12 cellular contexts compared by ENCODE assay signal in the genomic region with DNA sequence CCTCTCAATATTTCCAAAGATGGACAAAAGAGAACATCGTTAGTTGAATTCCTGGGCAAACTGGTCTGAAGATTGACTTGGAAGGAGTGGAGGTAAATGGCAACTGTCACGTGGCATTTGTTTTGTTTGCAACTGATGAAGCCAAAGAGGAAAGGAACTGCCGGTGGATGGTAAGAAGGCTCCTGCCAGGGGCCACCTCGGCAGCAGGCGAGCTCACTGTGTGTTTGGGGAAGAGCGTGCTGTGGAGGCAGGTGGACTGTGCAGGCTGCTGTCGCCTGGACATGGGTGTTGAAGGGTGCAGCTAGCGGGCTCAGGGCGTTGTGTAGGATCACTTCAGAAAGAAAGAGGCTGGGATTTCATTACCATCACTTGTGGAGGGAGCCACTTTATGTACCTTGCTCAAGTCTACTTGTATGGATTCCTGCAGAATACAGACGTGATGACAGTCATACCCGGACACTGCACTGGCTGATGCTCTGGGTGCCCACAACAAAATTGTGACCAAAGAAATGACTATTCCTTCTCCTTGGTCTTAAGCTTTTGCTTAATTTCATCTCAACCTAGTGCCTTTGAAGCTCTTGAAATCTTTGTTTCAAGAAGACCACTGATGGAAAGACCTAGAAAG.
DNase-seq lines count a peak whose midpoint lies in the region; ATAC-seq and TF ChIP-seq lines count a peak whose summit lies in the region.
"Had no signal": no experiment of that assay in that cellular context is flagged by ENCODE, and none has a peak within 500 bp of the region (broad histone marks: within the 10 kb centered on the region; RNA-seq: fewer than 3 reads in every experiment).

No MANE protein-coding gene starts in this region.

- POLR2A ChIA-PET in OCI-LY7 (lab: Charles Lee): interaction anchor here (0.8 to 1.0 kb wide), 2 partner anchors 16 to 207 kb away, joined by 3 to 4 read pairs; no protein-coding TSS in a partner anchor

- peaks cover 87% of the 10 kb centered on the region for H3K79me2 ChIP-seq in osteoblast (ENCODE audit: insufficient read depth, low read length)
- no peaks in the 10 kb centered on the region for H3K79me2 ChIP-seq in OCI-LY7 (ENCODE audit: insufficient read depth, low read depth, low read length)

- H4K20me1 ChIP-seq in osteoblast (ENCODE audit: insufficient read depth, low read length): no peaks in the 10 kb centered on the region
- no peaks in the 10 kb centered on the region for H4K20me1 ChIP-seq in OCI-LY7 (ENCODE audit: insufficient read depth, low read length)

- no TSS peak for BruUV-seq in OCI-LY7 (replicated peaks; lab: Mats Ljungman, UMichigan)

- H2AFZ ChIP-seq in osteoblast (ENCODE audit: low read length): peak overlapping the region; percentile 36
- no peak overlapping the region for H2AFZ ChIP-seq in OCI-LY7 (ENCODE audit: low read length)

- no peaks in the 10 kb centered on the region for H3K36me3 Mint-ChIP-seq in activated naive CD4-positive, alpha-beta T cell treated with anti-CD3 and anti-CD28 coated beads, Interleukin-2, amount 50 U/mL, for 72 hours
- H3K36me3 Mint-ChIP-seq: naive thymus-derived CD8-positive, alpha-beta T cell had no signal

- peak overlapping the region; percentile 78 for H3K4me2 ChIP-seq in osteoblast (ENCODE audit: insufficient read depth, low read length)
- H3K4me2 ChIP-seq in OCI-LY7 (ENCODE audit: low read length): no peak overlapping the region

- H3K27me3 ChIP-seq in esophagus (ENCODE audit: control insufficient read depth in 1 of 2, insufficient read depth in 2 of 2, low read length in 2 of 2): no peaks in the 10 kb centered on the region
- H3K27me3 ChIP-seq in osteoblast (ENCODE audit: insufficient read depth, low read length): no peaks in the 10 kb centered on the region

- peaks cover 3 to 7% of the 10 kb centered on the region in 2 donors for H3K4me1 ChIP-seq in esophagus (ENCODE audit: control insufficient read depth in 2 of 2, insufficient read depth in 2 of 2, low read length in 1 of 2)
- peaks cover 26% of the 10 kb centered on the region for H3K4me1 ChIP-seq in osteoblast (ENCODE audit: insufficient read depth, low read length)
- no peaks in the 10 kb centered on the region for H3K4me1 ChIP-seq in OCI-LY7 (ENCODE audit: insufficient read depth, low read length, poor library complexity, severe bottlenecking)

- intact Hi-C loops in left cardiac atrium (cut with DNase I): no loop called here
- intact Hi-C loops in Right ventricle myocardium inferior (cut with DNase I): no loop called here
- intact Hi-C loops in OCI-LY7 (cut with micrococcal nuclease; ENCODE audit: unreplicated experiment): no loop called here

- 59 to 71% methylated on average over 11 of the region's 11 CpGs for WGBS in esophagus, 2 donors

- H3K4me3 ChIP-seq in esophagus (ENCODE audit: low read depth in 1 of 2, low read length in 2 of 2) (peak overlapping the region in 1 of 2 donors; percentile 23), osteoblast (ENCODE audit: insufficient read depth, low read length) (peak overlapping the region; percentile 59), OCI-LY7 (ENCODE audit: low read depth, low read length, poor library complexity, severe bottlenecking) (no peak overlapping the region)
- H3K4me3 ChIP-seq: SK-N-MC had no signal

- TF ChIP-seq CTCF in osteoblast (IDR thresholded peaks at IDR 0.05; ENCODE audit: extremely low read depth, low read depth, low read length) (no peak), OCI-LY7 (conservative IDR thresholded peaks at IDR 0.05; ENCODE audit: low read length) (no peak)

- DNase-seq in left cardiac atrium (no peak), Right ventricle myocardium inferior (ENCODE audit: missing footprints) (no peak), osteoblast (ENCODE audit: insufficient read length, low spot score, missing footprints) (peak; percentile 41), NCI-H748 (lab: John Stamatoyannopoulos, UW; ENCODE audit: unreplicated experiment) (no peak), OCI-LY7 (ENCODE audit: low spot score) (no peak)
- DNase-seq in activated naive CD4-positive, alpha-beta T cell treated with anti-CD3 and anti-CD28 coated beads, Interleukin-2, amount 50 U/mL, for 72 hours (ENCODE audit: low spot score in 2 of 2): no peak
- DNase-seq: activated CD8-positive, alpha-beta memory T cell treated with anti-CD3 and anti-CD28 coated beads for 24 hours; naive thymus-derived CD8-positive, alpha-beta T cell; NCI-H2029 treated with DMSO at 0.1 percent for 48 hours had no signal

- H3K27ac Mint-ChIP-seq in activated naive CD4-positive, alpha-beta T cell treated with anti-CD3 and anti-CD28 coated beads, Interleukin-2, amount 50 U/mL, for 72 hours: no peak overlapping the region
- H3K27ac Mint-ChIP-seq: naive thymus-derived CD8-positive, alpha-beta T cell had no signal

- peak; percentile 19 to 29 for ATAC-seq in left cardiac atrium
- no peak for ATAC-seq in Right ventricle myocardium inferior
- no peak for ATAC-seq in GM18520 (IDR thresholded peaks at IDR 0.05; ENCODE audit: unreplicated experiment)
- ATAC-seq in activated naive CD4-positive, alpha-beta T cell treated with anti-CD3 and anti-CD28 coated beads, Interleukin-2, amount 50 U/mL, for 72 hours: no peak
- ATAC-seq: naive thymus-derived CD8-positive, alpha-beta T cell had no signal

- CTCF ChIA-PET in OCI-LY7 (lab: Charles Lee; ENCODE audit: unreplicated experiment): no interaction called here

- no peaks in the 10 kb centered on the region for H3K36me3 ChIP-seq in esophagus (ENCODE audit: control insufficient read depth in 2 of 2, insufficient read depth in 2 of 2, low read length in 1 of 2)
- peaks cover 38% of the 10 kb centered on the region for H3K36me3 ChIP-seq in osteoblast (ENCODE audit: insufficient read depth, low read length)
- no peaks in the 10 kb centered on the region for H3K36me3 ChIP-seq in OCI-LY7 (ENCODE audit: insufficient read depth, low read length)

- H3K27ac ChIP-seq in esophagus (ENCODE audit: low read depth in 2 of 2, low read length in 1 of 2) (peak overlapping the region; percentile 51 to 66), osteoblast (ENCODE audit: low read depth, low read length) (peak overlapping the region; percentile 91), OCI-LY7 (ENCODE audit: low read depth, low read length, poor library complexity, severe bottlenecking) (no peak overlapping the region)
- H3K27ac ChIP-seq: SK-N-MC had no signal

- no peaks in the 10 kb centered on the region for H3K9me3 ChIP-seq in esophagus (ENCODE audit: control insufficient read depth in 2 of 2, insufficient read depth in 1 of 2, low read depth in 1 of 2, low read length in 1 of 2)
- H3K9me3 ChIP-seq in osteoblast (ENCODE audit: low read depth, low read length): no peaks in the 10 kb centered on the region
- H3K9me3 ChIP-seq in OCI-LY7 (ENCODE audit: low read length): no peaks in the 10 kb centered on the region

- H3K9me3 Mint-ChIP-seq in activated naive CD4-positive, alpha-beta T cell treated with anti-CD3 and anti-CD28 coated beads, Interleukin-2, amount 50 U/mL, for 72 hours: no peaks in the 10 kb centered on the region

- no peaks in the 10 kb centered on the region for H3K9me2 ChIP-seq in OCI-LY7 (ENCODE audit: insufficient read depth, low read length)

Comparison
In these comparisons a context has a peak if more than half of its experiments do, and no peak if none do; other contexts are left out.
1. ATAC-seq: peak in left cardiac atrium (2 of 2); none in Right ventricle myocardium inferior (single experiment), GM18520 (single experiment) and activated naive CD4-positive, alpha-beta T cell treated with anti-CD3 and anti-CD28 coated beads, Interleukin-2, amount 50 U/mL, for 72 hours (0 of 2).